ENCODE assay signal across 1 cellular context in the genomic region with DNA sequence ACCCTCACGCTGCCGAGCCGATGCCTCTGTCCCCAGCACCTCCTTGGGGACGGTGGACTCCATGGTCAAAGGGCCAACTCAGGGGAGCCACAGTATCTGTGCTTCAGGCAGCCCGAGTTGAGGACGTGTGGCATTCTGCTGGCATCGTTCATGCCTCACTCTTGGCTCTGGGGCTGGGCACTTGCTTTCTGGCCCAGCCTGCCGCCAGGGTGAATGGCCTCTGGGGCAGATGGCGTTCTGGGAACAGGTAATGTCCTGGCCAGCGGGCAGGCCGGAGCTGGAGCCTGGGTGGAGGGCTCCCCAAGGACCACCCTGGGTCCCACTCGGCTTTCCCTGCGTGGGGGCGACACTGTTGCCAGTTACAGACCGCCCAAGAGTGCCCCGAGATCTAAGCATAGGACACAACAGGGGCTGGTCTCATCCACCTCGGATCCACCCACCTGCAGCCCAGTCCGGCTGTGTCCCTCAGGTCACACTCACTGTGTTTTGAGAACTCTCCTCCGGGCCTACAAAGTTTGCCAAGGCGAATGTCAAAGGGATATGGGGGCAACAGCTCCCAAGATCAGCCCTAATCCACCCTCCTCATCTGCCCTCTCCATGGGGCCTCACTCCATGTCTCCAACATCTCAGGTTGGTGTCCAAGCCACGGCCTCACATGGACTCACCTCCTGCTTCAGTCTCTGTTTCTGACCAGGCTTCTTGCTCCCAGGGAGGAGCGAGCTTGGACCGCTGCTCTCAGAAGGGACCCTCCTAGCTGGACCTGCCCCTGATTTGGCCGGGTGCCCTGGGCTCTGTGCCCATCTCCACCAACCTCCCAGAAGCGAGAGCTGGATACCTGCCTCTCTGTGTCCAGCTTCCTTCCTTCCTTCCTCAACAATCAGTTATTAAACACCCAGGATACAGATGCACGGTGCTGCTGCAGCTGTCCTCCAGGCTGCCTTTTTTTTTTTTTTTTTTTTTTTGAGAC.
TF ChIP-seq lines count a peak whose summit lies in the region.

No MANE protein-coding gene starts in this region.

TF ChIP-seq in liver, 16 proteins besides CTCF, POLR2A, EP300 and RAD21 (continued from another document):
- TF ChIP-seq, protein P1, sequence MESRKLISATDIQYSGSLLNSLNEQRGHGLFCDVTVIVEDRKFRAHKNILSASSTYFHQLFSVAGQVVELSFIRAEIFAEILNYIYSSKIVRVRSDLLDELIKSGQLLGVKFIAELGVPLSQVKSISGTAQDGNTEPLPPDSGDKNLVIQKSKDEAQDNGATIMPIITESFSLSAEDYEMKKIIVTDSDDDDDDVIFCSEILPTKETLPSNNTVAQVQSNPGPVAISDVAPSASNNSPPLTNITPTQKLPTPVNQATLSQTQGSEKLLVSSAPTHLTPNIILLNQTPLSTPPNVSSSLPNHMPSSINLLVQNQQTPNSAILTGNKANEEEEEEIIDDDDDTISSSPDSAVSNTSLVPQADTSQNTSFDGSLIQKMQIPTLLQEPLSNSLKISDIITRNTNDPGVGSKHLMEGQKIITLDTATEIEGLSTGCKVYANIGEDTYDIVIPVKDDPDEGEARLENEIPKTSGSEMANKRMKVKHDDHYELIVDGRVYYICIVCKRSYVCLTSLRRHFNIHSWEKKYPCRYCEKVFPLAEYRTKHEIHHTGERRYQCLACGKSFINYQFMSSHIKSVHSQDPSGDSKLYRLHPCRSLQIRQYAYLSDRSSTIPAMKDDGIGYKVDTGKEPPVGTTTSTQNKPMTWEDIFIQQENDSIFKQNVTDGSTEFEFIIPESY (IDR thresholded peaks at IDR 0.05) = no peak
- TF ChIP-seq, protein P2, sequence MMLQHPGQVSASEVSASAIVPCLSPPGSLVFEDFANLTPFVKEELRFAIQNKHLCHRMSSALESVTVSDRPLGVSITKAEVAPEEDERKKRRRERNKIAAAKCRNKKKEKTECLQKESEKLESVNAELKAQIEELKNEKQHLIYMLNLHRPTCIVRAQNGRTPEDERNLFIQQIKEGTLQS (IDR thresholded peaks at IDR 0.05) = no peak
- TF ChIP-seq, protein P3, sequence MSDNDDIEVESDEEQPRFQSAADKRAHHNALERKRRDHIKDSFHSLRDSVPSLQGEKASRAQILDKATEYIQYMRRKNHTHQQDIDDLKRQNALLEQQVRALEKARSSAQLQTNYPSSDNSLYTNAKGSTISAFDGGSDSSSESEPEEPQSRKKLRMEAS (IDR thresholded peaks at IDR 0.05) = peak; percentile 85
- no peak for TF ChIP-seq FOXA1 (IDR thresholded peaks at IDR 0.05)
